In genomic region chr1:222786107-222786506, GRCh38 we compare ENCODE assay signal across 26 cellular contexts. TPM values are rescaled to one million over a fixed set of nuclear protein-coding genes. Genes with fewer than 3 reads are reported as not detected.
DNase-seq lines count a peak whose midpoint lies in the region; ATAC-seq, FAIRE-seq and TF ChIP-seq lines count a peak whose summit lies in the region.
"Had no signal": no experiment of that assay in that cellular context is flagged by ENCODE, and none has a peak within 500 bp of the region (broad histone marks: within the 10 kb centered on the region; RNA-seq: fewer than 3 reads in every experiment).

No MANE protein-coding gene starts in this region.

- DNase-seq in MG63 (peak; percentile 57), astrocyte (ENCODE audit: low read depth) (no peak), fibroblast of the aortic adventitia (ENCODE audit: low read depth) (peak; percentile 83), substantia nigra (lab: John Stamatoyannopoulos, UW) (peak in 1 of 49 donors; percentile 20), mucosa of gallbladder (ENCODE audit: low spot score) (no peak), SKM-1 treated with dmso at 0.1 percent for 144 hours (lab: John Stamatoyannopoulos, UW; ENCODE audit: unreplicated experiment) (no peak)
- DNase-seq: activated CD4-positive, alpha-beta T cell treated with anti-CD3 and anti-CD28 coated beads, Interleukin-2, amount 10 ng/mL, durations not matched to agents 24 days and 14 days; activated naive CD4-positive, alpha-beta T cell treated with anti-CD3 and anti-CD28 coated beads, Interleukin-2, amount 50 U/mL, for 16 hours; aorta; CD4-positive, alpha-beta memory T cell; colonic mucosa; H7; left lung; NCI-H1436 treated with DMSO at 0.1 percent for 48 hours; NCI-H526; SHP77 treated with DMSO at 0.1 percent for 48 hours; stimulated activated CD4-positive, alpha-beta T cell treated with anti-CD3 and anti-CD28 coated beads, Interleukin-1b, Interleukin-23, amount 100 ng/mL, for 48 hours; T-helper 1 cell had no signal

- H3K4me1 Mint-ChIP-seq in astrocyte (ENCODE audit: low read depth, unreplicated experiment) = peaks cover 17% of the 10 kb centered on the region
- H3K4me1 Mint-ChIP-seq: CD4-positive, alpha-beta memory T cell had no signal

- H3K9me3 ChIP-seq in MG63 = no peaks in the 10 kb centered on the region; the same call in 1 of the 2 replicates
- H3K9me3 ChIP-seq in astrocyte (ENCODE audit: insufficient read depth, low read depth, low read length) = no peaks in the 10 kb centered on the region
- H3K9me3 ChIP-seq: colonic mucosa, left lung, suprapubic skin, vagina had no signal

- TF ChIP-seq CTCF in astrocyte (IDR thresholded peaks at IDR 0.05; ENCODE audit: insufficient read depth, low read depth, low read length) (no peak), fibroblast of the aortic adventitia (IDR thresholded peaks at IDR 0.05; ENCODE audit: insufficient read depth, low read length) (no peak)

- H3K27ac ChIP-seq in astrocyte (ENCODE audit: low read depth, low read length) (no peak overlapping the region), substantia nigra (ENCODE audit: low read depth, low read length, poor library complexity, severe bottlenecking) (peak overlapping the region; percentile 6)
- H3K27ac ChIP-seq: colonic mucosa, left lung, suprapubic skin, vagina had no signal

- H3K4me3 ChIP-seq in MG63 = no peak overlapping the region
- H3K4me3 ChIP-seq in astrocyte (ENCODE audit: insufficient read depth, low read depth, low read length) = no peak overlapping the region
- no peak overlapping the region for H3K4me3 ChIP-seq in fibroblast of the aortic adventitia (ENCODE audit: low read depth, low read length)
- H3K4me3 ChIP-seq: colonic mucosa, left lung, suprapubic skin, vagina had no signal

- H3K36me3 Mint-ChIP-seq in astrocyte (ENCODE audit: low read depth, unreplicated experiment) = no peaks in the 10 kb centered on the region
- H3K36me3 Mint-ChIP-seq: CD4-positive, alpha-beta memory T cell; stimulated activated effector memory CD8-positive, alpha-beta T cell treated with anti-CD3 and anti-CD28 coated beads, Interleukin-12 subunit alpha, Interleukin-12 subunit beta, amount 100 ng/mL, for 72 hours had no signal

- H3K9ac ChIP-seq in astrocyte (ENCODE audit: low read length) = no peak overlapping the region

- ATAC-seq in GM19035 (IDR thresholded peaks at IDR 0.05; ENCODE audit: unreplicated experiment) = no peak
- ATAC-seq: stimulated activated effector memory CD8-positive, alpha-beta T cell treated with anti-CD3 and anti-CD28 coated beads, Interleukin-12 subunit alpha, Interleukin-12 subunit beta, amount 100 ng/mL, for 72 hours had no signal

- H3K27me3 Mint-ChIP-seq in astrocyte (ENCODE audit: low read depth, unreplicated experiment) = no peaks in the 10 kb centered on the region

- H3K9me3 Mint-ChIP-seq in astrocyte (ENCODE audit: unreplicated experiment) = no peaks in the 10 kb centered on the region
- H3K9me3 Mint-ChIP-seq: activated CD4-positive, alpha-beta T cell treated with anti-CD3 and anti-CD28 coated beads, Interleukin-2, amount 10 ng/mL, durations not matched to agents 24 days and 14 days had no signal

- H2AFZ ChIP-seq in astrocyte (ENCODE audit: low read depth, low read length) = no peak overlapping the region

- H3K36me3 ChIP-seq in MG63 = no peaks in the 10 kb centered on the region
- no peaks in the 10 kb centered on the region for H3K36me3 ChIP-seq in astrocyte (ENCODE audit: insufficient read depth, low read length)
- H3K36me3 ChIP-seq: colonic mucosa, left lung, suprapubic skin, vagina had no signal

- no peak overlapping the region for H3K4me3 Mint-ChIP-seq in astrocyte (ENCODE audit: unreplicated experiment)
- H3K4me3 Mint-ChIP-seq: activated CD4-positive, alpha-beta T cell treated with anti-CD3 and anti-CD28 coated beads, Interleukin-2, amount 10 ng/mL, durations not matched to agents 24 days and 14 days; activated T-helper 1 cell treated with anti-CD3 and anti-CD28 coated beads, Interleukin-12 subunit alpha, Interleukin-12 subunit beta, Interleukin-2, Interleukin-4 antibody, amounts not matched to agents 30 ng/mL and 10 ng/mL and 1 ng/mL, durations not matched to agents 14 hours and 24 hours and 36 hours; CD4-positive, alpha-beta memory T cell; IgD-negative memory B cell; stimulated activated effector memory CD8-positive, alpha-beta T cell treated with anti-CD3 and anti-CD28 coated beads, Interleukin-12 subunit alpha, Interleukin-12 subunit beta, amount 100 ng/mL, for 72 hours had no signal

- H3K27ac Mint-ChIP-seq in astrocyte (ENCODE audit: unreplicated experiment) = peak overlapping the region; percentile 54
- H3K27ac Mint-ChIP-seq: activated CD4-positive, alpha-beta T cell treated with anti-CD3 and anti-CD28 coated beads, Interleukin-2, amount 10 ng/mL, durations not matched to agents 24 days and 14 days; activated T-helper 1 cell treated with anti-CD3 and anti-CD28 coated beads, Interleukin-12 subunit alpha, Interleukin-12 subunit beta, Interleukin-2, Interleukin-4 antibody, amounts not matched to agents 30 ng/mL and 10 ng/mL and 1 ng/mL, durations not matched to agents 14 hours and 24 hours and 36 hours; stimulated activated effector memory CD8-positive, alpha-beta T cell treated with anti-CD3 and anti-CD28 coated beads, Interleukin-12 subunit alpha, Interleukin-12 subunit beta, amount 100 ng/mL, for 72 hours had no signal

- no peaks in the 10 kb centered on the region for H3K79me2 ChIP-seq in astrocyte (ENCODE audit: insufficient read depth, low read length)

- no peak overlapping the region for H3K4me2 ChIP-seq in astrocyte (ENCODE audit: low read length)

- no peak for FAIRE-seq in astrocyte (lab: Jason Lieb, UNC)

- H4K20me1 ChIP-seq in astrocyte (ENCODE audit: insufficient read depth, low read length) = no peaks in the 10 kb centered on the region

- no peaks in the 10 kb centered on the region for H3K4me1 ChIP-seq in astrocyte (ENCODE audit: insufficient read depth, low read length)
- H3K4me1 ChIP-seq: colonic mucosa had no signal

- H3K27me3 ChIP-seq in MG63 (no peaks in the 10 kb centered on the region), astrocyte (ENCODE audit: insufficient read depth, low read length) (peaks cover 10% of the 10 kb centered on the region)
- H3K27me3 ChIP-seq: colonic mucosa, left lung, suprapubic skin, vagina had no signal

RNA-seq across cellular contexts. Expression of gene DISP1, which starts 28.7 kb away (rescaled TPM):
- total RNA-seq in MG63 (2014; rRNA removed; shearing (Covaris generic); ENCODE audit: low replicate concordance) = 1.8 and 2.6 TPM in 2 replicates
- 4.1 and 4.8 TPM in 2 replicates for total RNA-seq in astrocyte
- 6.4 and 8.4 TPM in 2 replicates for total RNA-seq in fibroblast of the aortic adventitia (ENCODE audit: low replicate concordance)
- 27.4 TPM for total RNA-seq in mucosa of gallbladder

RNA-seq across cellular contexts. Expression of gene FAM177B, which starts 49.1 kb away (rescaled TPM):
- not detected in 2 replicates for total RNA-seq in MG63 (2014; rRNA removed; shearing (Covaris generic); ENCODE audit: low replicate concordance)
- total RNA-seq in astrocyte (not detected in 2 replicates), fibroblast of the aortic adventitia (ENCODE audit: low replicate concordance) (not detected in 2 replicates), mucosa of gallbladder (36.8 TPM)
- total RNA-seq: activated CD4-positive, alpha-beta T cell treated with anti-CD3 and anti-CD28 coated beads, Interleukin-2, amount 10 ng/mL, durations not matched to agents 24 days and 14 days; fibroblast of lung; H7; left lung; posterior vena cava; vagina had no signal

Comparison
In these comparisons a context has a peak if more than half of its experiments do, and no peak if none do; other contexts are left out.
1. DNase-seq: peak in MG63 (single experiment) and fibroblast of the aortic adventitia (single experiment); none in astrocyte (single experiment), mucosa of gallbladder (single experiment) and SKM-1 treated with dmso at 0.1 percent for 144 hours (single experiment).
2. RNA of gene FAM177B, which starts 49.1 kb away (total RNA-seq): 36.8 TPM in mucosa of gallbladder (single experiment); not detected in MG63, not detected in astrocyte and not detected in fibroblast of the aortic adventitia; every median in the first group is over 10 times any median in the second.